ENCODE assay signal across 24 cellular contexts in the genomic region with DNA sequence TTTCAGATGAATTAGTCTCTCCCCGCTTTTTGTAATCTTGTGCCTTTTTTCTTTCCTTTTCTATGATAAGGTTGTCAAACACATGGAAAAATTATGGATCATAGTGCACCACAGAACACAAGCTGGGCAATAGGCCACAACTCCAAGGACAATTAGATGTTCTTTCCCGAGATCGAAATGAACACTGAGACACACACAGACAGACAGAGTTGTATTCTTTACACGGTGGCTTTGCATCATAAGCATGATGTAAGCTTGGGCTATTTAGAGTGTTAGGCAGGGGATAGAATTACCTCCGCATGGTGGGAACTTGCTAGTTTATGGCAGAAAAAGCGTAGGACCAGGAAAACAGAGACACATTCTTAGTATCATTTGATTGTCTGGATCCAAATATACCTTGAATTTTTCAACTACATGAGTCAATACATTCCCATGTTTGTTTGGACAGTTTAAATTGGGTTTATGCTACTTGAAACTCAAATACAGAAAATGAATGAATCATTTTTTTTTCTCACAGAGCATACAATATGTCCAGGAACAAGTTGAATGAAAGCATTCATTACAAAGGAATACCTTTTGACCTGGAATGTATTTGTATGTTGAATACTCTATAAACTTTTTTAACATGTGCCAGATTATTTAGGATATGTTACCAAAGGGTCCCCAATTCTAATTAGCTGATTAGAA.
DNase-seq lines count a peak whose midpoint lies in the region; FAIRE-seq and TF ChIP-seq lines count a peak whose summit lies in the region.
"Had no signal": no experiment of that assay in that cellular context is flagged by ENCODE, and none has a peak within 500 bp of the region (broad histone marks: within the 10 kb centered on the region; RNA-seq: fewer than 3 reads in every experiment).

No MANE protein-coding gene starts in this region.

- peak; percentile 8 for DNase-seq in HEK293T (ENCODE audit: extremely low spot score)
- peak; percentile 7 for DNase-seq in SHP77 treated with DMSO at 0.1 percent for 48 hours (lab: John Stamatoyannopoulos, UW)
- peak; percentile 10 for DNase-seq in epithelial cell of prostate (ENCODE audit: low read depth, low spot score)
- peak; percentile 12 for DNase-seq in pons (ENCODE audit: low spot score)
- DNase-seq in activated naive CD4-positive, alpha-beta T cell treated with anti-CD3 and anti-CD28 coated beads, Interleukin-2, amount 10 ng/mL, durations not matched to agents 7 days and 5 days, result no peak
- no peak for DNase-seq in frontal cortex (ENCODE audit: low spot score in 2 of 2)
- no peak for DNase-seq in GM19239 (ENCODE audit: insufficient read length, low spot score)
- DNase-seq: effector CD4-positive, alpha-beta T cell; erythroblast; KBM-7; left ventricle myocardium superior; NCI-H1417 treated with DMSO at 0.1 percent for 48 hours; NCI-H526; posterior cingulate gyrus; sigmoid colon; T1000; transverse colon had no signal

- no peaks in the 10 kb centered on the region for H3K4me1 Mint-ChIP-seq in activated naive CD4-positive, alpha-beta T cell treated with anti-CD3 and anti-CD28 coated beads, Interleukin-2, amount 10 ng/mL, durations not matched to agents 7 days and 5 days
- H3K4me1 Mint-ChIP-seq: activated naive CD4-positive, alpha-beta T cell treated with anti-CD3 and anti-CD28 coated beads, Interleukin-2, amount 50 U/mL, for 24 hours; WTC11 had no signal

- H3K27ac ChIP-seq in epithelial cell of prostate, result peak overlapping the region; percentile 18
- H3K27ac ChIP-seq: gastroesophageal sphincter, RWPE1, sigmoid colon, transverse colon had no signal

- H3K4me3 Mint-ChIP-seq in activated naive CD4-positive, alpha-beta T cell treated with anti-CD3 and anti-CD28 coated beads, Interleukin-2, amount 10 ng/mL, durations not matched to agents 7 days and 5 days, result no peak overlapping the region
- H3K4me3 Mint-ChIP-seq: activated naive CD4-positive, alpha-beta T cell treated with anti-CD3 and anti-CD28 coated beads, Interleukin-2, amount 50 U/mL, for 24 hours; stimulated activated naive CD8-positive, alpha-beta T cell treated with anti-CD3 and anti-CD28 coated beads, Interleukin-15, Interleukin-2, amounts not matched to agents 100 ng/mL and 50 ng/mL, for 24 hours; WTC11 had no signal

- CTCF ChIA-PET in HEK293T (lab: Yijun Ruan, JAX), result interaction anchor here (0.6 kb wide), 1 partner anchor 15 kb away, joined by 3 read pairs; no protein-coding TSS in a partner anchor
- CTCF ChIA-PET in activated naive CD4-positive, alpha-beta T cell treated with anti-CD3 and anti-CD28 coated beads, Interleukin-2, amount 10 ng/mL, durations not matched to agents 7 days and 5 days (lab: Charles Lee), result no interaction called here

- FAIRE-seq in frontal cortex (lab: Jason Lieb, UNC), result no peak
- no peak for FAIRE-seq in GM19239 (lab: Jason Lieb, UNC)
- FAIRE-seq: G401.6, islet of Langerhans had no signal

- no peaks in the 10 kb centered on the region for H3K9me3 Mint-ChIP-seq in activated naive CD4-positive, alpha-beta T cell treated with anti-CD3 and anti-CD28 coated beads, Interleukin-2, amount 10 ng/mL, durations not matched to agents 7 days and 5 days
- H3K9me3 Mint-ChIP-seq: activated naive CD4-positive, alpha-beta T cell treated with anti-CD3 and anti-CD28 coated beads, Interleukin-2, amount 50 U/mL, for 24 hours; stimulated activated naive CD8-positive, alpha-beta T cell treated with anti-CD3 and anti-CD28 coated beads, Interleukin-15, Interleukin-2, amounts not matched to agents 100 ng/mL and 50 ng/mL, for 24 hours; WTC11 had no signal

- H3K27ac Mint-ChIP-seq in activated naive CD4-positive, alpha-beta T cell treated with anti-CD3 and anti-CD28 coated beads, Interleukin-2, amount 10 ng/mL, durations not matched to agents 7 days and 5 days, result no peak overlapping the region
- H3K27ac Mint-ChIP-seq: activated naive CD4-positive, alpha-beta T cell treated with anti-CD3 and anti-CD28 coated beads, Interleukin-2, amount 50 U/mL, for 24 hours; stimulated activated naive CD8-positive, alpha-beta T cell treated with anti-CD3 and anti-CD28 coated beads, Interleukin-15, Interleukin-2, amounts not matched to agents 100 ng/mL and 50 ng/mL, for 24 hours; WTC11 had no signal

- H3K27me3 Mint-ChIP-seq in activated naive CD4-positive, alpha-beta T cell treated with anti-CD3 and anti-CD28 coated beads, Interleukin-2, amount 10 ng/mL, durations not matched to agents 7 days and 5 days, result no peaks in the 10 kb centered on the region
- H3K27me3 Mint-ChIP-seq: activated naive CD4-positive, alpha-beta T cell treated with anti-CD3 and anti-CD28 coated beads, Interleukin-2, amount 50 U/mL, for 24 hours; stimulated activated naive CD8-positive, alpha-beta T cell treated with anti-CD3 and anti-CD28 coated beads, Interleukin-15, Interleukin-2, amounts not matched to agents 100 ng/mL and 50 ng/mL, for 24 hours had no signal

- H3K36me3 Mint-ChIP-seq in activated naive CD4-positive, alpha-beta T cell treated with anti-CD3 and anti-CD28 coated beads, Interleukin-2, amount 10 ng/mL, durations not matched to agents 7 days and 5 days, result no peaks in the 10 kb centered on the region
- H3K36me3 Mint-ChIP-seq: activated naive CD4-positive, alpha-beta T cell treated with anti-CD3 and anti-CD28 coated beads, Interleukin-2, amount 50 U/mL, for 24 hours; WTC11 had no signal

- POLR2A ChIA-PET in HEK293T (lab: Yijun Ruan, JAX), result no interaction called here

TF ChIP-seq in HEK293T, 16 proteins besides CTCF, POLR2A, EP300 and RAD21:
- no peak for TF ChIP-seq ZNF384 (IDR thresholded peaks at IDR 0.05)
- TF ChIP-seq L3MBTL2 (conservative IDR thresholded peaks at IDR 0.05), result peak; percentile 27; the same call in 1 of the 2 replicates
- TF ChIP-seq TARDBP (IDR thresholded peaks at IDR 0.05), result no peak
TF ChIP-seq in HEK293T: peak in this region for 1.

Comparison
In these comparisons a context has a peak if more than half of its experiments do, and no peak if none do; other contexts are left out.
1. DNase-seq: peak in HEK293T (single experiment), SHP77 treated with DMSO at 0.1 percent for 48 hours (single experiment), epithelial cell of prostate (single experiment) and pons (single experiment); none in activated naive CD4-positive, alpha-beta T cell treated with anti-CD3 and anti-CD28 coated beads, Interleukin-2, amount 10 ng/mL, durations not matched to agents 7 days and 5 days (single experiment), frontal cortex (0 of 2) and GM19239 (single experiment).